ENCODE assay signal across 1 cellular context in the genomic region with DNA sequence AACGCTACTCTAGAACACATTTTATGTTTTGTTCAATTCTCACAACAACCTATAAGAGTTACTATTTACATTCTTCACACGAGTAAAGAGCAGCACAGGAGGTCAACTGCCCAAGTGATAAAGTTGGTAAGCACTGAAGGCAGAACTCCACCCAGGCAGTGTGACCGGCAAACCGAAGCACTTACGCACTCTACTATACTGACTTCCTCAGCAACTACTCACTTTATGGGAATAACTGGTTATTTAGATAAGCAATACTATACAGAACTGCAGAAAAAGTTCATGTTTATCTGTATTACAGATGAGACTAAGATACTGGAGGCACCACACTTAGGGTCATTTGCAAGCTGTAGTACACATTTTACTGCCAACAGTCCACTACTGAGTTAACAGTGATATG.
TF ChIP-seq lines count a peak whose summit lies in the region.

No MANE protein-coding gene starts in this region.

TF ChIP-seq in GM23338, 12 proteins besides CTCF, POLR2A, EP300 and RAD21 (continued from another document):
- TF ChIP-seq, protein P1, sequence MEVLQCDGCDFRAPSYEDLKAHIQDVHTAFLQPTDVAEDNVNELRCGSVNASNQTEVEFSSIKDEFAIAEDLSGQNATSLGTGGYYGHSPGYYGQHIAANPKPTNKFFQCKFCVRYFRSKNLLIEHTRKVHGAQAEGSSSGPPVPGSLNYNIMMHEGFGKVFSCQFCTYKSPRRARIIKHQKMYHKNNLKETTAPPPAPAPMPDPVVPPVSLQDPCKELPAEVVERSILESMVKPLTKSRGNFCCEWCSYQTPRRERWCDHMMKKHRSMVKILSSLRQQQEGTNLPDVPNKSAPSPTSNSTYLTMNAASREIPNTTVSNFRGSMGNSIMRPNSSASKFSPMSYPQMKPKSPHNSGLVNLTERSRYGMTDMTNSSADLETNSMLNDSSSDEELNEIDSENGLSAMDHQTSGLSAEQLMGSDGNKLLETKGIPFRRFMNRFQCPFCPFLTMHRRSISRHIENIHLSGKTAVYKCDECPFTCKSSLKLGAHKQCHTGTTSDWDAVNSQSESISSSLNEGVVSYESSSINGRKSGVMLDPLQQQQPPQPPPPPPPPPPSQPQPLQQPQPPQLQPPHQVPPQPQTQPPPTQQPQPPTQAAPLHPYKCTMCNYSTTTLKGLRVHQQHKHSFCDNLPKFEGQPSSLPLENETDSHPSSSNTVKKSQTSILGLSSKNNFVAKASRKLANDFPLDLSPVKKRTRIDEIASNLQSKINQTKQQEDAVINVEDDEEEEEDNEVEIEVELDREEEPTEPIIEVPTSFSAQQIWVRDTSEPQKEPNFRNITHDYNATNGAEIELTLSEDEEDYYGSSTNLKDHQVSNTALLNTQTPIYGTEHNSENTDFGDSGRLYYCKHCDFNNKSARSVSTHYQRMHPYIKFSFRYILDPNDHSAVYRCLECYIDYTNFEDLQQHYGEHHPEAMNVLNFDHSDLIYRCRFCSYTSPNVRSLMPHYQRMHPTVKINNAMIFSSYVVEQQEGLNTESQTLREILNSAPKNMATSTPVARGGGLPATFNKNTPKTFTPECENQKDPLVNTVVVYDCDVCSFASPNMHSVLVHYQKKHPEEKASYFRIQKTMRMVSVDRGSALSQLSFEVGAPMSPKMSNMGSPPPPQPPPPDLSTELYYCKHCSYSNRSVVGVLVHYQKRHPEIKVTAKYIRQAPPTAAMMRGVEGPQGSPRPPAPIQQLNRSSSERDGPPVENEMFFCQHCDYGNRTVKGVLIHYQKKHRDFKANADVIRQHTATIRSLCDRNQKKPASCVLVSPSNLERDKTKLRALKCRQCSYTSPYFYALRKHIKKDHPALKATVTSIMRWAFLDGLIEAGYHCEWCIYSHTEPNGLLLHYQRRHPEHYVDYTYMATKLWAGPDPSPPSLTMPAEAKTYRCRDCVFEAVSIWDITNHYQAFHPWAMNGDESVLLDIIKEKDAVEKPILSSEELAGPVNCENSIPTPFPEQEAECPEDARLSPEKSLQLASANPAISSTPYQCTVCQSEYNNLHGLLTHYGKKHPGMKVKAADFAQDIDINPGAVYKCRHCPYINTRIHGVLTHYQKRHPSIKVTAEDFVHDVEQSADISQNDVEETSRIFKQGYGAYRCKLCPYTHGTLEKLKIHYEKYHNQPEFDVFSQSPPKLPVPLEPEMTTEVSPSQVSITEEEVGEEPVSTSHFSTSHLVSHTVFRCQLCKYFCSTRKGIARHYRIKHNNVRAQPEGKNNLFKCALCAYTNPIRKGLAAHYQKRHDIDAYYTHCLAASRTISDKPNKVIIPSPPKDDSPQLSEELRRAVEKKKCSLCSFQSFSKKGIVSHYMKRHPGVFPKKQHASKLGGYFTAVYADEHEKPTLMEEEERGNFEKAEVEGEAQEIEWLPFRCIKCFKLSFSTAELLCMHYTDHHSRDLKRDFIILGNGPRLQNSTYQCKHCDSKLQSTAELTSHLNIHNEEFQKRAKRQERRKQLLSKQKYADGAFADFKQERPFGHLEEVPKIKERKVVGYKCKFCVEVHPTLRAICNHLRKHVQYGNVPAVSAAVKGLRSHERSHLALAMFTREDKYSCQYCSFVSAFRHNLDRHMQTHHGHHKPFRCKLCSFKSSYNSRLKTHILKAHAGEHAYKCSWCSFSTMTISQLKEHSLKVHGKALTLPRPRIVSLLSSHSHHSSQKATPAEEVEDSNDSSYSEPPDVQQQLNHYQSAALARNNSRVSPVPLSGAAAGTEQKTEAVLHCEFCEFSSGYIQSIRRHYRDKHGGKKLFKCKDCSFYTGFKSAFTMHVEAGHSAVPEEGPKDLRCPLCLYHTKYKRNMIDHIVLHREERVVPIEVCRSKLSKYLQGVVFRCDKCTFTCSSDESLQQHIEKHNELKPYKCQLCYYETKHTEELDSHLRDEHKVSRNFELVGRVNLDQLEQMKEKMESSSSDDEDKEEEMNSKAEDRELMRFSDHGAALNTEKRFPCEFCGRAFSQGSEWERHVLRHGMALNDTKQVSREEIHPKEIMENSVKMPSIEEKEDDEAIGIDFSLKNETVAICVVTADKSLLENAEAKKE (CRISPR knock-in tag; IDR thresholded peaks at IDR 0.05), result no peak
- no peak for TF ChIP-seq CREB1 (CRISPR knock-in tag; IDR thresholded peaks at IDR 0.05; ENCODE audit: low read depth)
